In genomic region chr1:51990478-51990965, GRCh38 we compare ENCODE assay signal across 8 cellular contexts. TPM values are rescaled to one million over a fixed set of nuclear protein-coding genes. Genes with fewer than 3 reads are reported as not detected.
DNase-seq lines count a peak whose midpoint lies in the region; ATAC-seq, FAIRE-seq and TF ChIP-seq lines count a peak whose summit lies in the region.

TSS of gene RAB3B (minus strand) at chr1:51990700. CDS start at chr1:51977117, 13,583 bp downstream.

- H3K4me3 ChIP-seq in A549, result peak within 1 kb of the TSS; percentile 92
- peak within 1 kb of the TSS; percentile 69 for H3K4me3 ChIP-seq in fibroblast of the aortic adventitia (ENCODE audit: low read depth, low read length)
- H3K4me3 ChIP-seq in osteoblast (ENCODE audit: insufficient read depth, low read length), result peak within 1 kb of the TSS; percentile 81
- H3K4me3 ChIP-seq in thyroid gland (replicated peaks in 1 of 3), result peak within 1 kb of the TSS in 2 of 3 donors; percentile 25 to 30

- H3K4me1 ChIP-seq in A549 (no peaks in the 10 kb centered on the region), osteoblast (ENCODE audit: insufficient read depth, low read length) (peaks cover 3% of the 10 kb centered on the region), thyroid gland (no peaks in the 10 kb centered on the region)

- no peaks in the 10 kb centered on the region for H3K9me3 ChIP-seq in A549
- H3K9me3 ChIP-seq in osteoblast (ENCODE audit: low read depth, low read length), result no peaks in the 10 kb centered on the region
- no peaks in the 10 kb centered on the region for H3K9me3 ChIP-seq in thyroid gland

- no peak for TF ChIP-seq RAD21 in A549 (conservative IDR thresholded peaks at IDR 0.05 in 1 of 2, IDR thresholded peaks at IDR 0.05 in 1 of 2)

- H2AFZ ChIP-seq in osteoblast (ENCODE audit: low read length), result peak within 1 kb of the TSS; percentile 39

- TF ChIP-seq POLR2A in A549 (IDR thresholded peaks at IDR 0.05; ENCODE audit: low read length), result no peak; the same call in 1 of the 2 replicates
- no peak for TF ChIP-seq POLR2A in thyroid gland (IDR thresholded peaks at IDR 0.05)

- no peak for TF ChIP-seq CTCF in A549 (IDR thresholded peaks at IDR 0.05)
- no peak for TF ChIP-seq CTCF in fibroblast of the aortic adventitia (IDR thresholded peaks at IDR 0.05; ENCODE audit: insufficient read depth, low read length)
- TF ChIP-seq CTCF in osteoblast (IDR thresholded peaks at IDR 0.05; ENCODE audit: extremely low read depth, low read depth, low read length), result no peak
- no peak for TF ChIP-seq CTCF in thyroid gland (IDR thresholded peaks at IDR 0.05)

- peak; percentile 98 for ATAC-seq in A549
- ATAC-seq in GM18909 (IDR thresholded peaks at IDR 0.05; ENCODE audit: poor library complexity, unreplicated experiment), result peak; percentile 79
- ATAC-seq in HG03571 (IDR thresholded peaks at IDR 0.05; ENCODE audit: unreplicated experiment), result peak; percentile 62

- TF ChIP-seq EP300 in A549 (IDR thresholded peaks at IDR 0.05), result no peak

- peaks cover 30% of the 10 kb centered on the region for H3K79me2 ChIP-seq in osteoblast (ENCODE audit: insufficient read depth, low read length)

- peak within 1 kb of the TSS; percentile 81 to 93 for H3K27ac ChIP-seq in A549
- no peak within 1 kb of the TSS for H3K27ac ChIP-seq in osteoblast (ENCODE audit: low read depth, low read length)
- H3K27ac ChIP-seq in thyroid gland, result no peak within 1 kb of the TSS

- intact Hi-C loops in thyroid gland (cut with DNase I), result loop anchor here (10.0 kb wide), 1 partner anchor 96 kb away; no protein-coding TSS in a partner anchor

- WGBS in A549 (ENCODE audit: missing lambda C conversion rate), result 9% methylated on average over 7 of the region's 46 CpGs
- WGBS in thyroid gland, 2 donors, result 0 to 3% methylated on average over 1 to 6 of the region's 46 CpGs

- peaks cover 2% of the 10 kb centered on the region for H3K27me3 ChIP-seq in osteoblast (ENCODE audit: insufficient read depth, low read length)
- peaks cover 18% of the 10 kb centered on the region for H3K27me3 ChIP-seq in thyroid gland

- peak; percentile 51 to 70 for DNase-seq in A549 (ENCODE audit: low read depth in 1 of 2, low spot score in 1 of 2)
- peak; percentile 34 for DNase-seq in OCI-M1 (lab: John Stamatoyannopoulos, UW)
- DNase-seq in activated T-helper 1 cell treated with Interleukin-2 at 50 U/mL for 16 hours (ENCODE audit: low read depth), result peak; percentile 55
- DNase-seq in fibroblast of the aortic adventitia (ENCODE audit: low read depth), result peak; percentile 57
- DNase-seq in osteoblast (ENCODE audit: insufficient read length, low spot score, missing footprints), result peak; percentile 96
- DNase-seq in thyroid gland, result peak; percentile 55 to 61

- CTCF ChIA-PET in A549 (lab: Yijun Ruan, JAX), result interaction anchor here (1.2 to 2.8 kb wide), 3 partner anchors 10 to 94 kb away, joined by 3 to 9 read pairs (median 6); no protein-coding TSS in a partner anchor

- POLR2A ChIA-PET in A549 (lab: Yijun Ruan, JAX), result interaction anchor here (0.6 kb wide), 1 partner anchor 341 kb away, joined by 3 read pairs; no protein-coding TSS in a partner anchor

- no peaks in the 10 kb centered on the region for H3K36me3 ChIP-seq in osteoblast (ENCODE audit: insufficient read depth, low read length)
- no peaks in the 10 kb centered on the region for H3K36me3 ChIP-seq in thyroid gland

- H3K4me2 ChIP-seq in A549 (peak within 1 kb of the TSS; percentile 77), osteoblast (ENCODE audit: insufficient read depth, low read length) (peak within 1 kb of the TSS; percentile 74)

- no peak for FAIRE-seq in A549 (lab: Jason Lieb, UNC)

- H4K20me1 ChIP-seq in osteoblast (ENCODE audit: insufficient read depth, low read length), result no peaks in the 10 kb centered on the region

TF ChIP-seq in A549, 52 proteins besides CTCF, POLR2A, EP300 and RAD21:
- no peak for TF ChIP-seq ELK1 (IDR thresholded peaks at IDR 0.05; ENCODE audit: low read depth, low read length)
- peak; percentile 28; the same call in 1 of the 2 replicates for TF ChIP-seq PHF8 (IDR thresholded peaks at IDR 0.05; ENCODE audit: borderline replicate concordance, low read depth)
- TF ChIP-seq TP53 (CRISPR knock-in tag; IDR thresholded peaks at IDR 0.05), result no peak
- no peak for TF ChIP-seq MAFK (IDR thresholded peaks at IDR 0.05; ENCODE audit: partially characterized antibody)
TF ChIP-seq in A549: peak in this region for 1.

RNA-seq across cellular contexts. Expression of gene RAB3B, which starts in this region (rescaled TPM):
- 6.9 and 7.9 TPM in 2 replicates for polyA plus RNA-seq in A549 (2011; rRNA removed)
- polyA plus RNA-seq in A549 (2012; cell fraction: cytosol; rRNA removed), result 1.6 and 2.2 TPM in 2 replicates
- polyA plus RNA-seq in A549 (2012; cell fraction: nucleus; rRNA removed), result 1.2 and 1.9 TPM in 2 replicates
- 10.9 to 15.1 TPM (median 13.6 TPM) in 3 replicates for polyA plus RNA-seq in A549 (2017; fragmentation: RNase III; extraction: RNeasy Plus Mini Kit Qiagen cat#74134 plus additional on column Dnase treatment)
- 12.5 and 13.5 TPM in 2 replicates for polyA minus RNA-seq in A549 (2011; rRNA and poly(A)+ RNA removed)
- 3.6 and 63.4 TPM in 2 replicates for total RNA-seq in fibroblast of the aortic adventitia (ENCODE audit: low replicate concordance)
- 14.5 and 21.2 TPM in 2 replicates for total RNA-seq in osteoblast
- under 1 TPM in 1 of 4 donors, not detected in 3; under 0.01 TPM for total RNA-seq in thyroid gland

Comparison
In these comparisons a context has a peak if more than half of its experiments do, and no peak if none do; other contexts are left out.
1. Peak in DNase-seq and H3K4me3 ChIP-seq in thyroid gland; RNA of the gene not detected or under 1 TPM.
2. DNase-seq: peak in every context shown above with its lines; median percentile 96 in osteoblast; 60 in A549; 58 in thyroid gland; 57 in fibroblast of the aortic adventitia; 55 in activated T-helper 1 cell treated with Interleukin-2 at 50 U/mL for 16 hours; 34 in OCI-M1.
3. H3K27ac ChIP-seq: peak in A549 (2 of 2); none in osteoblast (single experiment) and thyroid gland (0 of 3).
4. H3K4me3 ChIP-seq: peak in every context shown above with its lines; median percentile 92 in A549; 81 in osteoblast; 69 in fibroblast of the aortic adventitia; 28 in thyroid gland.
5. Peak in every context shown above with its lines, with median percentiles within 50 percentile points of each other: ATAC-seq.